ENCODE assay signal across 9 cellular contexts in genomic region chr19:10421981-10422461, GRCh38. TPM values are rescaled to one million over a fixed set of nuclear protein-coding genes. Genes with fewer than 3 reads are reported as not detected.
DNase-seq lines count a peak whose midpoint lies in the region; ATAC-seq and TF ChIP-seq lines count a peak whose summit lies in the region.
"Had no signal": no experiment of that assay in that cellular context is flagged by ENCODE, and none has a peak within 500 bp of the region (broad histone marks: within the 10 kb centered on the region; RNA-seq: fewer than 3 reads in every experiment).

No MANE protein-coding gene starts in this region.

- intact Hi-C loops in transverse colon (cut with DNase I; ENCODE audit: low total_unique reads) = no loop called here

- 34% methylated on average over 5 of the region's 5 CpGs; no CpG with 5 or more reads in 1 of the 2 donors for WGBS in transverse colon (ENCODE audit: low coverage in 1 of 2), 2 donors
- WGBS in suprapubic skin = 51% methylated on average over 5 of the region's 5 CpGs

- H3K4me1 ChIP-seq in transverse colon (peaks cover 15 to 53% (median 39%) of the 10 kb centered on the region in 4 donors), suprapubic skin (peaks cover 62% of the 10 kb centered on the region)

- TF ChIP-seq POLR2A in NB4 (IDR thresholded peaks at IDR 0.05; ENCODE audit: extremely low read depth, insufficient read length) (no peak), transverse colon (IDR thresholded peaks at IDR 0.05) (no peak), suprapubic skin (IDR thresholded peaks at IDR 0.05) (no peak)

- peaks cover 44% of the 10 kb centered on the region for H3K27me3 Mint-ChIP-seq in activated naive CD4-positive, alpha-beta T cell treated with anti-CD3 and anti-CD28 coated beads, Interleukin-2, amount 50 U/mL, for 24 hours
- H3K27me3 Mint-ChIP-seq in chondrocyte (ENCODE audit: low read depth) (peaks cover 33% of the 10 kb centered on the region), type B pancreatic cell (peaks cover 86% of the 10 kb centered on the region)

- H3K27ac Mint-ChIP-seq in activated naive CD4-positive, alpha-beta T cell treated with anti-CD3 and anti-CD28 coated beads, Interleukin-2, amount 50 U/mL, for 24 hours = no peak overlapping the region
- H3K27ac Mint-ChIP-seq in chondrocyte (ENCODE audit: unreplicated experiment) = no peak overlapping the region
- no peak overlapping the region for H3K27ac Mint-ChIP-seq in type B pancreatic cell

- H3K9me3 ChIP-seq in transverse colon = no peaks in the 10 kb centered on the region
- no peaks in the 10 kb centered on the region for H3K9me3 ChIP-seq in suprapubic skin
- H3K9me3 ChIP-seq: prostate gland had no signal

- H3K27ac ChIP-seq in transverse colon (no peak overlapping the region), suprapubic skin (no peak overlapping the region)
- H3K27ac ChIP-seq: prostate gland had no signal

- in situ Hi-C loops in transverse colon (cut with MboI; ENCODE audit: low pct_ligation_motif_present in 1 of 4, low pct_unique_long_range_greater_than_20kb in 1 of 4, low sequenced_read_pairs in 3 of 4) = no loop called here

- H3K9me3 Mint-ChIP-seq in activated naive CD4-positive, alpha-beta T cell treated with anti-CD3 and anti-CD28 coated beads, Interleukin-2, amount 50 U/mL, for 24 hours = no peaks in the 10 kb centered on the region
- H3K9me3 Mint-ChIP-seq in chondrocyte (ENCODE audit: low read depth) (no peaks in the 10 kb centered on the region), type B pancreatic cell (no peaks in the 10 kb centered on the region)

- TF ChIP-seq CTCF in NB4 (IDR thresholded peaks at IDR 0.05; ENCODE audit: low read depth, low read length) (no peak), chondrocyte (IDR thresholded peaks at IDR 0.05) (no peak), type B pancreatic cell (conservative IDR thresholded peaks at IDR 0.05) (no peak), transverse colon (IDR thresholded peaks at IDR 0.05) (no peak), suprapubic skin (IDR thresholded peaks at IDR 0.05) (no peak)

- TF ChIP-seq EP300 in transverse colon (IDR thresholded peaks at IDR 0.05; ENCODE audit: low read depth) (no peak), suprapubic skin (IDR thresholded peaks at IDR 0.05) (no peak)

- no peak for DNase-seq in activated naive CD4-positive, alpha-beta T cell treated with anti-CD3 and anti-CD28 coated beads, Interleukin-2, amount 50 U/mL, for 16 hours
- DNase-seq in NB4 (ENCODE audit: low read depth) = peak; percentile 77
- no peak for DNase-seq in chondrocyte (ENCODE audit: low spot score)
- no peak for DNase-seq in type B pancreatic cell (ENCODE audit: extremely low spot score, unreplicated experiment)
- DNase-seq in transverse colon = no peak
- no peak for DNase-seq in suprapubic skin (ENCODE audit: low spot score in 2 of 2)

- no peak for ATAC-seq in HG03039 (IDR thresholded peaks at IDR 0.05; ENCODE audit: unreplicated experiment)

- peaks cover 56% of the 10 kb centered on the region for H3K4me1 Mint-ChIP-seq in activated naive CD4-positive, alpha-beta T cell treated with anti-CD3 and anti-CD28 coated beads, Interleukin-2, amount 50 U/mL, for 24 hours
- H3K4me1 Mint-ChIP-seq in chondrocyte (ENCODE audit: low read depth) = peaks cover 31% of the 10 kb centered on the region
- peaks cover 20% of the 10 kb centered on the region for H3K4me1 Mint-ChIP-seq in type B pancreatic cell (ENCODE audit: unreplicated experiment)

- no peaks in the 10 kb centered on the region for H3K36me3 ChIP-seq in transverse colon
- H3K36me3 ChIP-seq in suprapubic skin = no peaks in the 10 kb centered on the region
- H3K36me3 ChIP-seq: prostate gland had no signal

- H3K4me3 Mint-ChIP-seq in activated naive CD4-positive, alpha-beta T cell treated with anti-CD3 and anti-CD28 coated beads, Interleukin-2, amount 50 U/mL, for 24 hours = peak overlapping the region; percentile 9
- peak overlapping the region; percentile 3 for H3K4me3 Mint-ChIP-seq in chondrocyte (ENCODE audit: unreplicated experiment)
- H3K4me3 Mint-ChIP-seq in type B pancreatic cell = peak overlapping the region; percentile 71

- H3K4me3 ChIP-seq in NB4 (ENCODE audit: low read depth, low read length) = peak overlapping the region; percentile 62
- H3K4me3 ChIP-seq in transverse colon = no peak overlapping the region
- no peak overlapping the region for H3K4me3 ChIP-seq in suprapubic skin
- H3K4me3 ChIP-seq: prostate gland had no signal

- H3K36me3 Mint-ChIP-seq in activated naive CD4-positive, alpha-beta T cell treated with anti-CD3 and anti-CD28 coated beads, Interleukin-2, amount 50 U/mL, for 24 hours = no peaks in the 10 kb centered on the region
- H3K36me3 Mint-ChIP-seq in chondrocyte (ENCODE audit: low read depth) = no peaks in the 10 kb centered on the region
- peaks cover 3% of the 10 kb centered on the region for H3K36me3 Mint-ChIP-seq in type B pancreatic cell

- H3K27me3 ChIP-seq in transverse colon (peaks cover 97% of the 10 kb centered on the region), suprapubic skin (peaks cover 86% of the 10 kb centered on the region)

RNA-seq across cellular contexts. Expression of gene PDE4A, which starts 1.7 kb away (rescaled TPM):
- 16.8 to 18.9 TPM (median 18.8 TPM) in 3 replicates for total RNA-seq in chondrocyte
- 0.90 and 1.6 TPM in 2 replicates for total RNA-seq in type B pancreatic cell (ENCODE audit: low replicate concordance)
- 10 to 100 TPM in 3 of 4 donors, 1 to 10 TPM in 1; 9.0 to 15.9 (median 13.1) TPM for total RNA-seq in transverse colon
- total RNA-seq in suprapubic skin = 1 to 10 TPM; 3.7 to 7.9 (median 5.6) TPM

RNA-seq across cellular contexts. Expression of gene CDC37, which starts 18.7 kb away (rescaled TPM):
- total RNA-seq in chondrocyte = 137 to 159 TPM (median 141 TPM) in 3 replicates
- total RNA-seq in type B pancreatic cell (ENCODE audit: low replicate concordance) = 125 and 126 TPM in 2 replicates
- total RNA-seq in transverse colon = 100 to 1,000 TPM; 125 to 168 (median 162) TPM
- 100 to 1,000 TPM in 3 of 4 donors, 10 to 100 TPM in 1; 91.7 to 178 (median 109) TPM for total RNA-seq in suprapubic skin

RNA-seq across cellular contexts. Expression of gene TYK2, which starts 41.6 kb away (rescaled TPM):
- total RNA-seq in chondrocyte = 94.4 to 132 TPM (median 104 TPM) in 3 replicates
- total RNA-seq in type B pancreatic cell (ENCODE audit: low replicate concordance) = 96.6 and 131 TPM in 2 replicates
- total RNA-seq in transverse colon = 100 to 1,000 TPM; 111 to 463 (median 201) TPM
- total RNA-seq in suprapubic skin = 100 to 1,000 TPM in 2 of 4 donors, 10 to 100 TPM in 2; 80.4 to 200 (median 124) TPM

Comparison
In these comparisons a context has a peak if more than half of its experiments do, and no peak if none do; other contexts are left out.
1. H3K4me3 Mint-ChIP-seq: peak in every context shown above with its lines; median percentile 71 in type B pancreatic cell; 9 in activated naive CD4-positive, alpha-beta T cell treated with anti-CD3 and anti-CD28 coated beads, Interleukin-2, amount 50 U/mL, for 24 hours; 3 in chondrocyte.